Comparison of ENCODE assay signal across 16 cellular contexts in the genomic region with DNA sequence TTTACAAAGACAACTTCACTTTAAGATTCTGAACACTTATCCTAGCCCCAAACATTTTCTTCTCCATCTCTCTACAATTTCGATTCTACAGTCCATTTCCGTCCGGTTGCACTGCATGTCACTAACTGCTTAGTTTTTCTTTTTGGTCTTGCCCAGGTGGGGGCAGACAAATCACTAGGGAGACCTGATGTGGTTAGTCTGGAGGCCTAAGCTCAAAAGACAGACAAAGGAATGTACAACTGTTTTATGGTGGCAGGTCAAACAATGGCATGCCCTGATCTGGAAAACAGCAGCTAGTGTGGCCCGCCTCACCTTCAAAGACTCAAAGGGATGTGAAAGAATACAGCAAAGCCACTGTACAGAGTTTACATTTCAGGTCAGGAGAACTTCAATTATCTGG. TPM values are rescaled to one million over a fixed set of nuclear protein-coding genes. Genes with fewer than 3 reads are reported as not detected.
A peak's percentile ranks its signal among the peaks of the same experiment; 100 is the strongest.
DNase-seq lines count a peak whose midpoint lies in the region; ATAC-seq and TF ChIP-seq lines count a peak whose summit lies in the region.
"Had no signal": no experiment of that assay in that cellular context is flagged by ENCODE, and none has a peak within 500 bp of the region (broad histone marks: within the 10 kb centered on the region; RNA-seq: fewer than 3 reads in every experiment).

No MANE protein-coding gene starts in this region.

- no peaks in the 10 kb centered on the region for H3K9me3 Mint-ChIP-seq in central memory CD8-positive, alpha-beta T cell
- no peaks in the 10 kb centered on the region for H3K9me3 Mint-ChIP-seq in natural killer cell treated with Interleukin-12 subunit alpha and Interleukin-12 subunit beta and Interleukin-15 and Interleukin-18, amount 100 ng/mL, for 72 hours
- H3K9me3 Mint-ChIP-seq: H9 had no signal

- 94 to 99% methylated on average over 4 of the region's 4 CpGs for WGBS in body of pancreas, 2 donors

- H3K27me3 Mint-ChIP-seq in central memory CD8-positive, alpha-beta T cell = no peaks in the 10 kb centered on the region
- H3K27me3 Mint-ChIP-seq in natural killer cell treated with Interleukin-12 subunit alpha and Interleukin-12 subunit beta and Interleukin-15 and Interleukin-18, amount 100 ng/mL, for 72 hours = no peaks in the 10 kb centered on the region

- H3K36me3 ChIP-seq in KOPT-K1 (ENCODE audit: insufficient read depth, low read length) (peaks cover 54% of the 10 kb centered on the region), body of pancreas (replicated peaks in 1 of 2; ENCODE audit: insufficient read depth in 1 of 2, low read depth in 2 of 2) (peaks cover 0 to 24% of the 10 kb centered on the region in 2 donors)

- H3K36me3 Mint-ChIP-seq in central memory CD8-positive, alpha-beta T cell (ENCODE audit: insufficient read depth) = peaks cover 59% of the 10 kb centered on the region
- H3K36me3 Mint-ChIP-seq in natural killer cell treated with Interleukin-12 subunit alpha and Interleukin-12 subunit beta and Interleukin-15 and Interleukin-18, amount 100 ng/mL, for 72 hours = peaks cover 52% of the 10 kb centered on the region

- peaks cover 72% of the 10 kb centered on the region for H3K4me1 Mint-ChIP-seq in central memory CD8-positive, alpha-beta T cell
- H3K4me1 Mint-ChIP-seq in natural killer cell treated with Interleukin-12 subunit alpha and Interleukin-12 subunit beta and Interleukin-15 and Interleukin-18, amount 100 ng/mL, for 72 hours (ENCODE audit: low read depth in 2 of 2) = peaks cover 66 to 67% of the 10 kb centered on the region in 2 donors

- no peak overlapping the region for H3K27ac Mint-ChIP-seq in central memory CD8-positive, alpha-beta T cell (ENCODE audit: low read depth)
- H3K27ac Mint-ChIP-seq in natural killer cell treated with Interleukin-12 subunit alpha and Interleukin-12 subunit beta and Interleukin-15 and Interleukin-18, amount 100 ng/mL, for 72 hours = peak overlapping the region; percentile 93 to 96
- H3K27ac Mint-ChIP-seq: H9 had no signal

- H3K27ac ChIP-seq in KOPT-K1 (ENCODE audit: low read depth, low read length, poor library complexity, severe bottlenecking) = peak overlapping the region; percentile 8
- H3K27ac ChIP-seq in body of pancreas = no peak overlapping the region

- TF ChIP-seq POLR2A in body of pancreas (IDR thresholded peaks at IDR 0.05) = no peak

- H3K4me3 ChIP-seq in body of pancreas = no peak overlapping the region

- intact Hi-C loops in left colon (cut with DNase I, micrococcal nuclease) (no loop called here), body of pancreas (cut with DNase I) (no loop called here)

- no peak for ATAC-seq in central memory CD8-positive, alpha-beta T cell (replicated peaks; ENCODE audit: extremely low read depth, poor library complexity, severe bottlenecking)
- ATAC-seq in natural killer cell treated with Interleukin-12 subunit alpha and Interleukin-12 subunit beta and Interleukin-15 and Interleukin-18, amount 100 ng/mL, for 72 hours = no peak
- ATAC-seq in left colon (no peak), body of pancreas (no peak), esophagus mucosa (no peak)

- peak overlapping the region; percentile 12 for H3K4me3 Mint-ChIP-seq in central memory CD8-positive, alpha-beta T cell
- peak overlapping the region; percentile 97 for H3K4me3 Mint-ChIP-seq in natural killer cell treated with Interleukin-12 subunit alpha and Interleukin-12 subunit beta and Interleukin-15 and Interleukin-18, amount 100 ng/mL, for 72 hours
- H3K4me3 Mint-ChIP-seq: H9 had no signal

- peaks cover 26% of the 10 kb centered on the region for H3K4me1 ChIP-seq in body of pancreas

- H3K9me3 ChIP-seq in KOPT-K1 (ENCODE audit: insufficient read depth, low read length, poor library complexity, severe bottlenecking) (no peaks in the 10 kb centered on the region), body of pancreas (no peaks in the 10 kb centered on the region)
- H3K9me3 ChIP-seq: SK-N-SH had no signal

- no peaks in the 10 kb centered on the region for H3K27me3 ChIP-seq in body of pancreas

- peak; percentile 43 for DNase-seq in activated CD8-positive, alpha-beta memory T cell treated with anti-CD3 and anti-CD28 coated beads, Interleukin-2, amount 50 U/mL, for 48 hours
- no peak for DNase-seq in activated CD8-positive, alpha-beta memory T cell treated with anti-CD3 and anti-CD28 coated beads for 24 hours
- DNase-seq in central memory CD8-positive, alpha-beta T cell (ENCODE audit: low spot score in 2 of 2) = no peak
- no peak for DNase-seq in natural killer cell treated with Interleukin-12 subunit alpha and Interleukin-12 subunit beta and Interleukin-15 and Interleukin-18, amount 100 ng/mL, for 72 hours (ENCODE audit: low spot score)
- DNase-seq in left colon = no peak
- no peak for DNase-seq in body of pancreas
- DNase-seq: H9, NCI-H1694 treated with DMSO at 0.1 percent for 48 hours, NCI-H524 treated with DMSO at 0.1 percent for 48 hours, occipital lobe, SK-N-SH had no signal

- TF ChIP-seq CTCF in body of pancreas (IDR thresholded peaks at IDR 0.05) = no peak

RNA-seq across cellular contexts. Expression of a gene that starts 3.8 kb away (rescaled TPM):
- 10 to 100 TPM; 45.8 to 63.0 TPM for total RNA-seq in natural killer cell treated with Interleukin-12 subunit alpha and Interleukin-12 subunit beta and Interleukin-15 and Interleukin-18, amount 100 ng/mL, for 72 hours
- total RNA-seq in left colon (10 to 100 TPM; 27.9 to 32.5 TPM), body of pancreas (10 to 100 TPM in 1 of 2 donors, 1 to 10 TPM in 1; 5.6 to 11.4 TPM), esophagus mucosa (40.7 TPM)

RNA-seq across cellular contexts. Expression of a gene that starts 34.8 kb away (rescaled TPM):
- 1 to 10 TPM; 1.7 to 3.6 TPM for total RNA-seq in natural killer cell treated with Interleukin-12 subunit alpha and Interleukin-12 subunit beta and Interleukin-15 and Interleukin-18, amount 100 ng/mL, for 72 hours
- total RNA-seq in left colon (not detected), body of pancreas (not detected), esophagus mucosa (not detected)
- total RNA-seq: HT-29, occipital lobe, skeletal muscle tissue, ureter had no signal
